ENCODE assay signal across 1 cellular context in genomic region chr15:79310985-79311900, GRCh38.
TF ChIP-seq lines count a peak whose summit lies in the region.

Gene TMED3, plus strand, starts transcription at chr15:79311112. Its CDS starts 138 bp downstream, at chr15:79311250.

TF ChIP-seq in HEK293, 187 proteins besides CTCF, POLR2A, EP300 and RAD21 (continued from another document and continues in another):
- no peak for TF ChIP-seq ZNF785 (tag by site-specific recombination; IDR thresholded peaks at IDR 0.05)
- no peak for TF ChIP-seq ZNF37A (tag by site-specific recombination; IDR thresholded peaks at IDR 0.05)
- TF ChIP-seq, protein P1, sequence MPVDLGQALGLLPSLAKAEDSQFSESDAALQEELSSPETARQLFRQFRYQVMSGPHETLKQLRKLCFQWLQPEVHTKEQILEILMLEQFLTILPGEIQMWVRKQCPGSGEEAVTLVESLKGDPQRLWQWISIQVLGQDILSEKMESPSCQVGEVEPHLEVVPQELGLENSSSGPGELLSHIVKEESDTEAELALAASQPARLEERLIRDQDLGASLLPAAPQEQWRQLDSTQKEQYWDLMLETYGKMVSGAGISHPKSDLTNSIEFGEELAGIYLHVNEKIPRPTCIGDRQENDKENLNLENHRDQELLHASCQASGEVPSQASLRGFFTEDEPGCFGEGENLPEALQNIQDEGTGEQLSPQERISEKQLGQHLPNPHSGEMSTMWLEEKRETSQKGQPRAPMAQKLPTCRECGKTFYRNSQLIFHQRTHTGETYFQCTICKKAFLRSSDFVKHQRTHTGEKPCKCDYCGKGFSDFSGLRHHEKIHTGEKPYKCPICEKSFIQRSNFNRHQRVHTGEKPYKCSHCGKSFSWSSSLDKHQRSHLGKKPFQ (tag by site-specific recombination; IDR thresholded peaks at IDR 0.05): no peak
- 0 out of 2 replicates have a peak, but pooled peaks have one; percentile 17 for TF ChIP-seq ZNF24 (tag by site-specific recombination; IDR thresholded peaks at IDR 0.05)
- TF ChIP-seq ZNF629 (tag by site-specific recombination; IDR thresholded peaks at IDR 0.05): no peak
- TF ChIP-seq ZNF2 (tag by site-specific recombination; IDR thresholded peaks at IDR 0.05): no peak
- no peak for TF ChIP-seq KLF10 (tag by site-specific recombination; IDR thresholded peaks at IDR 0.05)
- no peak for TF ChIP-seq KLF1 (tag by site-specific recombination; IDR thresholded peaks at IDR 0.05)
- no peak for TF ChIP-seq ZNF211 (tag by site-specific recombination; IDR thresholded peaks at IDR 0.05; ENCODE audit: low read depth)
- no peak for TF ChIP-seq ELK4 (IDR thresholded peaks at IDR 0.05; ENCODE audit: borderline replicate concordance, low read depth, low read length)
- no peak for TF ChIP-seq FEZF1 (tag by site-specific recombination; IDR thresholded peaks at IDR 0.05)
- peak; percentile 35; the same call in 1 of the 2 replicates for TF ChIP-seq ZNF394 (tag by site-specific recombination; IDR thresholded peaks at IDR 0.05; ENCODE audit: borderline replicate concordance)
- TF ChIP-seq ZNF473 (tag by site-specific recombination; IDR thresholded peaks at IDR 0.05): no peak
- TF ChIP-seq ZSCAN18 (tag by site-specific recombination; IDR thresholded peaks at IDR 0.05): no peak
- TF ChIP-seq, protein P2, sequence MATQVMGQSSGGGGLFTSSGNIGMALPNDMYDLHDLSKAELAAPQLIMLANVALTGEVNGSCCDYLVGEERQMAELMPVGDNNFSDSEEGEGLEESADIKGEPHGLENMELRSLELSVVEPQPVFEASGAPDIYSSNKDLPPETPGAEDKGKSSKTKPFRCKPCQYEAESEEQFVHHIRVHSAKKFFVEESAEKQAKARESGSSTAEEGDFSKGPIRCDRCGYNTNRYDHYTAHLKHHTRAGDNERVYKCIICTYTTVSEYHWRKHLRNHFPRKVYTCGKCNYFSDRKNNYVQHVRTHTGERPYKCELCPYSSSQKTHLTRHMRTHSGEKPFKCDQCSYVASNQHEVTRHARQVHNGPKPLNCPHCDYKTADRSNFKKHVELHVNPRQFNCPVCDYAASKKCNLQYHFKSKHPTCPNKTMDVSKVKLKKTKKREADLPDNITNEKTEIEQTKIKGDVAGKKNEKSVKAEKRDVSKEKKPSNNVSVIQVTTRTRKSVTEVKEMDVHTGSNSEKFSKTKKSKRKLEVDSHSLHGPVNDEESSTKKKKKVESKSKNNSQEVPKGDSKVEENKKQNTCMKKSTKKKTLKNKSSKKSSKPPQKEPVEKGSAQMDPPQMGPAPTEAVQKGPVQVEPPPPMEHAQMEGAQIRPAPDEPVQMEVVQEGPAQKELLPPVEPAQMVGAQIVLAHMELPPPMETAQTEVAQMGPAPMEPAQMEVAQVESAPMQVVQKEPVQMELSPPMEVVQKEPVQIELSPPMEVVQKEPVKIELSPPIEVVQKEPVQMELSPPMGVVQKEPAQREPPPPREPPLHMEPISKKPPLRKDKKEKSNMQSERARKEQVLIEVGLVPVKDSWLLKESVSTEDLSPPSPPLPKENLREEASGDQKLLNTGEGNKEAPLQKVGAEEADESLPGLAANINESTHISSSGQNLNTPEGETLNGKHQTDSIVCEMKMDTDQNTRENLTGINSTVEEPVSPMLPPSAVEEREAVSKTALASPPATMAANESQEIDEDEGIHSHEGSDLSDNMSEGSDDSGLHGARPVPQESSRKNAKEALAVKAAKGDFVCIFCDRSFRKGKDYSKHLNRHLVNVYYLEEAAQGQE (tag by site-specific recombination; IDR thresholded peaks at IDR 0.05): no peak
- no peak for TF ChIP-seq ZNF221 (tag by site-specific recombination; IDR thresholded peaks at IDR 0.05; ENCODE audit: borderline replicate concordance)
- no peak for TF ChIP-seq ZNF777 (tag by site-specific recombination; IDR thresholded peaks at IDR 0.05; ENCODE audit: borderline replicate concordance)
- TF ChIP-seq TCF7L2 (IDR thresholded peaks at IDR 0.05; ENCODE audit: borderline replicate concordance, low read depth, low read length): no peak
- no peak for TF ChIP-seq ZNF292 (tag by site-specific recombination; IDR thresholded peaks at IDR 0.05; ENCODE audit: borderline replicate concordance, low read depth)
- TF ChIP-seq ZNF544 (tag by site-specific recombination; IDR thresholded peaks at IDR 0.05): no peak
- no peak for TF ChIP-seq ZNF791 (tag by site-specific recombination; IDR thresholded peaks at IDR 0.05)
- TF ChIP-seq ZNF423 (tag by site-specific recombination; IDR thresholded peaks at IDR 0.05): no peak
- no peak for TF ChIP-seq ZNF488 (tag by site-specific recombination; IDR thresholded peaks at IDR 0.05)
- no peak for TF ChIP-seq ZNF175 (tag by site-specific recombination; IDR thresholded peaks at IDR 0.05)
- TF ChIP-seq, protein P3, sequence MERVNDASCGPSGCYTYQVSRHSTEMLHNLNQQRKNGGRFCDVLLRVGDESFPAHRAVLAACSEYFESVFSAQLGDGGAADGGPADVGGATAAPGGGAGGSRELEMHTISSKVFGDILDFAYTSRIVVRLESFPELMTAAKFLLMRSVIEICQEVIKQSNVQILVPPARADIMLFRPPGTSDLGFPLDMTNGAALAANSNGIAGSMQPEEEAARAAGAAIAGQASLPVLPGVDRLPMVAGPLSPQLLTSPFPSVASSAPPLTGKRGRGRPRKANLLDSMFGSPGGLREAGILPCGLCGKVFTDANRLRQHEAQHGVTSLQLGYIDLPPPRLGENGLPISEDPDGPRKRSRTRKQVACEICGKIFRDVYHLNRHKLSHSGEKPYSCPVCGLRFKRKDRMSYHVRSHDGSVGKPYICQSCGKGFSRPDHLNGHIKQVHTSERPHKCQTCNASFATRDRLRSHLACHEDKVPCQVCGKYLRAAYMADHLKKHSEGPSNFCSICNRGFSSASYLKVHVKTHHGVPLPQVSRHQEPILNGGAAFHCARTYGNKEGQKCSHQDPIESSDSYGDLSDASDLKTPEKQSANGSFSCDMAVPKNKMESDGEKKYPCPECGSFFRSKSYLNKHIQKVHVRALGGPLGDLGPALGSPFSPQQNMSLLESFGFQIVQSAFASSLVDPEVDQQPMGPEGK (tag by site-specific recombination; IDR thresholded peaks at IDR 0.05): peak; percentile 67
- no peak for TF ChIP-seq ZNF571 (tag by site-specific recombination; IDR thresholded peaks at IDR 0.05)
- TF ChIP-seq ZNF157 (tag by site-specific recombination; IDR thresholded peaks at IDR 0.05): no peak
- TF ChIP-seq ZNF664 (tag by site-specific recombination; IDR thresholded peaks at IDR 0.05): no peak
- TF ChIP-seq ZSCAN30 (tag by site-specific recombination; IDR thresholded peaks at IDR 0.05): no peak
- TF ChIP-seq MZF1 (tag by site-specific recombination; IDR thresholded peaks at IDR 0.05; ENCODE audit: borderline replicate concordance): no peak
- TF ChIP-seq ZSCAN16 (tag by site-specific recombination; IDR thresholded peaks at IDR 0.05): no peak
- peak; percentile 51; the same call in 1 of the 2 replicates for TF ChIP-seq ZNF610 (tag by site-specific recombination; IDR thresholded peaks at IDR 0.05; ENCODE audit: borderline replicate concordance)
- no peak; the same call in 1 of the 2 replicates for TF ChIP-seq ZIC2 (tag by site-specific recombination; IDR thresholded peaks at IDR 0.05)
- no peak for TF ChIP-seq HOXC10 (CRISPR knock-in tag; IDR thresholded peaks at IDR 0.05)
- no peak for TF ChIP-seq ZNF792 (tag by site-specific recombination; IDR thresholded peaks at IDR 0.05)
- TF ChIP-seq ZBTB1 (tag by site-specific recombination; IDR thresholded peaks at IDR 0.05): no peak
- TF ChIP-seq ZNF623 (tag by site-specific recombination; IDR thresholded peaks at IDR 0.05): no peak
- no peak for TF ChIP-seq ZNF366 (tag by site-specific recombination; conservative IDR thresholded peaks at IDR 0.05)
- no peak for TF ChIP-seq ZNF530 (tag by site-specific recombination; IDR thresholded peaks at IDR 0.05; ENCODE audit: low read depth)
- no peak for TF ChIP-seq ZNF707 (tag by site-specific recombination; IDR thresholded peaks at IDR 0.05)
- TF ChIP-seq OSR2 (tag by site-specific recombination; IDR thresholded peaks at IDR 0.05): no peak
- TF ChIP-seq, protein P4, sequence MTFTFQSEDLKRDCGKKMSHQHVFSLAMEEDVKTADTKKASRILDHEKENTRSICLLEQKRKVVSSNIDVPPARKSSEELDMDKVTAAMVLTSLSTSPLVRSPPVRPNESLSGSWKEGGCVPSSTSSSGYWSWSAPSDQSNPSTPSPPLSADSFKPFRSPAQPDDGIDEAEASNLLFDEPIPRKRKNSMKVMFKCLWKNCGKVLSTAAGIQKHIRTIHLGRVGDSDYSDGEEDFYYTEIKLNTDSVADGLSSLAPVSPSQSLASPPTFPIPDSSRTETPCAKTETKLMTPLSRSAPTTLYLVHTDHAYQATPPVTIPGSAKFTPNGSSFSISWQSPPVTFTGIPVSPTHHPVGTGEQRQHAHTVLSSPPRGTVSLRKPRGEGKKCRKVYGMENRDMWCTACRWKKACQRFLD (tag by site-specific recombination; IDR thresholded peaks at IDR 0.05): no peak
- TF ChIP-seq ZNF768 (tag by site-specific recombination; IDR thresholded peaks at IDR 0.05): no peak
- TF ChIP-seq ZNF501 (tag by site-specific recombination; IDR thresholded peaks at IDR 0.05): peak; percentile 74
- no peak for TF ChIP-seq ZNF26 (tag by site-specific recombination; IDR thresholded peaks at IDR 0.05)
- TF ChIP-seq ZNF274 (IDR thresholded peaks at IDR 0.05; ENCODE audit: low read length): no peak
- no peak for TF ChIP-seq ZNF274 (tag by site-specific recombination; IDR thresholded peaks at IDR 0.05; ENCODE audit: borderline replicate concordance)
- TF ChIP-seq ZNF560 (tag by site-specific recombination; IDR thresholded peaks at IDR 0.05; ENCODE audit: borderline replicate concordance): no peak
- TF ChIP-seq EGR2 (tag by site-specific recombination; IDR thresholded peaks at IDR 0.05; ENCODE audit: low read depth): no peak
- no peak for TF ChIP-seq ZNF155 (tag by site-specific recombination; IDR thresholded peaks at IDR 0.05)
- no peak for TF ChIP-seq ZNF114 (tag by site-specific recombination; IDR thresholded peaks at IDR 0.05)
- TF ChIP-seq ZNF596 (tag by site-specific recombination; IDR thresholded peaks at IDR 0.05): no peak
- TF ChIP-seq, protein P5, sequence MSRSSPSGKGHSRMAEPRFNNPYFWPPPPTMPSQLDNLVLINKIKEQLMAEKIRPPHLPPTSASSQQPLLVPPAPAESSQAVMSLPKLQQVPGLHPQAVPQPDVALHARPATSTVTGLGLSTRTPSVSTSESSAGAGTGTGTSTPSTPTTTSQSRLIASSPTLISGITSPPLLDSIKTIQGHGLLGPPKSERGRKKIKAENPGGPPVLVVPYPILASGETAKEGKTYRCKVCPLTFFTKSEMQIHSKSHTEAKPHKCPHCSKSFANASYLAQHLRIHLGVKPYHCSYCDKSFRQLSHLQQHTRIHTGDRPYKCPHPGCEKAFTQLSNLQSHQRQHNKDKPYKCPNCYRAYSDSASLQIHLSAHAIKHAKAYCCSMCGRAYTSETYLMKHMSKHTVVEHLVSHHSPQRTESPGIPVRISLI (tag by site-specific recombination; IDR thresholded peaks at IDR 0.05): no peak
- no peak for TF ChIP-seq ZNF23 (tag by site-specific recombination; IDR thresholded peaks at IDR 0.05; ENCODE audit: borderline replicate concordance)
- TF ChIP-seq ZNF404 (tag by site-specific recombination; IDR thresholded peaks at IDR 0.05): no peak
- no peak for TF ChIP-seq ZNF133 (tag by site-specific recombination; IDR thresholded peaks at IDR 0.05)
- peak; percentile 73 for TF ChIP-seq ZNF600 (tag by site-specific recombination; IDR thresholded peaks at IDR 0.05)
- TF ChIP-seq ZNF140 (tag by site-specific recombination; IDR thresholded peaks at IDR 0.05): no peak
- no peak for TF ChIP-seq ZBTB6 (tag by site-specific recombination; IDR thresholded peaks at IDR 0.05)
